ENCODE assay signal across 24 cellular contexts in genomic region chr2:140648390-140648789, GRCh38.
"Had no signal": no experiment of that assay in that cellular context is flagged by ENCODE, and none has a peak within 500 bp of the region (broad histone marks: within the 10 kb centered on the region; RNA-seq: fewer than 3 reads in every experiment).

No MANE protein-coding gene starts in this region.

- H3K4me2 ChIP-seq: neural progenitor cell had no signal

- H3K9me3 ChIP-seq: ovary, psoas muscle, right lobe of liver, sigmoid colon, stomach, thoracic aorta, thyroid gland, tibial nerve, upper lobe of right lung, uterus had no signal

- H3K4me3 ChIP-seq: neural progenitor cell, ovary, psoas muscle, right lobe of liver, sigmoid colon, stomach, thoracic aorta, thyroid gland, tibial nerve, upper lobe of right lung, uterus had no signal

- H3K36me3 ChIP-seq: neural progenitor cell, ovary, right lobe of liver, sigmoid colon, stomach, thoracic aorta, thyroid gland, tibial nerve, upper lobe of right lung, uterus had no signal

- FAIRE-seq: small intestine had no signal

- H3K27ac ChIP-seq: neural progenitor cell, ovary, parathyroid adenoma, psoas muscle, right lobe of liver, sigmoid colon, stomach, thoracic aorta, thyroid gland, tibial nerve, upper lobe of right lung, uterus had no signal

- H2AFZ ChIP-seq: neural progenitor cell, parathyroid adenoma had no signal

- ATAC-seq: natural killer cell; psoas muscle; right cardiac atrium; right lobe of liver; stimulated activated effector memory CD8-positive, alpha-beta T cell treated with anti-CD3 and anti-CD28 coated beads, Interleukin-12 subunit alpha, Interleukin-12 subunit beta, amount 100 ng/mL, for 72 hours; stimulated activated naive B cell treated with anti-CD40 and anti-IgM and Interleukin-4, amounts not matched to agents 10 μg/mL and 1 μg/mL and 100 μg/mL, for 72 hours; upper lobe of right lung had no signal

- H3K4me1 ChIP-seq: neural progenitor cell, parathyroid adenoma, psoas muscle, right lobe of liver, sigmoid colon, thyroid gland, tibial nerve, upper lobe of right lung, uterus had no signal

- DNase-seq: natural killer cell; occipital lobe; ovary; posterior cingulate gyrus; psoas muscle; right cardiac atrium; right lobe of liver; sigmoid colon; small intestine; stimulated activated CD4-positive, alpha-beta T cell treated with anti-CD3 and anti-CD28 coated beads, Interleukin-15, amount 100 ng/mL, for 24 hours; stimulated activated CD4-positive, alpha-beta T cell treated with anti-CD3 and anti-CD28 coated beads, Interleukin-2, amount 100 ng/mL, for 24 hours; stimulated activated CD4-positive, alpha-beta T cell treated with anti-CD3 and anti-CD28 coated beads, Interleukin-2, amount 100 ng/mL, for 48 hours; stimulated activated CD4-positive, alpha-beta T cell treated with anti-CD3 and anti-CD28 coated beads, Interleukin-4, amount 100 ng/mL, for 24 hours; stimulated activated naive B cell treated with anti-CD40 and anti-IgM and Interleukin-4, amounts not matched to agents 10 μg/mL and 1 μg/mL and 100 μg/mL, for 72 hours; stimulated activated naive CD4-positive, alpha-beta T cell treated with Interleukin-2 at 50 U/mL for 16 hours; stomach; thyroid gland; upper lobe of right lung; uterus had no signal

- H3K27me3 ChIP-seq: neural progenitor cell, ovary, right lobe of liver, sigmoid colon, stomach, thyroid gland, tibial nerve, upper lobe of right lung, uterus had no signal

- H3K79me2 ChIP-seq: parathyroid adenoma had no signal

- H3K9ac ChIP-seq: neural progenitor cell, parathyroid adenoma had no signal
